In the genomic region with DNA sequence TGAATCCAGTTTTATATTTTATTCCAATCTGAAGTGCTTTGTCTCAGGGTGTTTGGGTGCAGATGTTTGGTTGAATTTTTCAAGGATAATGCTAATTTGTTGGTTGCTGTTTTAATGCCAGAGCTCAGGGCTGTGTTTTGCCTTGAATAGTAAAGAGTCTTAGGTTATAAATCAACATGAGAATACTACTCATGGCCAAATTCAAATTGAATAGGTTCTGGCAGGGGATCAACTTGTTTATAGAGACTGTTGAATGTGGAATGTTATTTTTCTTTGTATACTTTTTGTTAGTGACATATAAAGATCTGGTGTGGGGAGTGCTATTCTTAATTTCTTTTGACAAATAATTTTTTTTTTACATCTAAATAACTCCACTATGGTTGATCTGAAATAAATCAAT, we compare ENCODE assay signal across 15 cellular contexts. TPM values are rescaled to one million over a fixed set of nuclear protein-coding genes. Genes with fewer than 3 reads are reported as not detected.
DNase-seq lines count a peak whose midpoint lies in the region; ATAC-seq and TF ChIP-seq lines count a peak whose summit lies in the region.
"Had no signal": no experiment of that assay in that cellular context is flagged by ENCODE, and none has a peak within 500 bp of the region (broad histone marks: within the 10 kb centered on the region; RNA-seq: fewer than 3 reads in every experiment).

No MANE protein-coding gene starts in this region.

- H3K23ac ChIP-seq in H9 (ENCODE audit: insufficient read length, low read depth, low read length) = no peak overlapping the region

- H3K14ac ChIP-seq in H9 (ENCODE audit: insufficient read depth, low read length) = no peak overlapping the region

- H2BK12ac ChIP-seq in H9 (ENCODE audit: insufficient read length, low read depth, low read length) = no peak overlapping the region

- no peaks in the 10 kb centered on the region for H3K4me1 ChIP-seq in H9 (ENCODE audit: insufficient read depth, low read length)
- peaks cover 22% of the 10 kb centered on the region for H3K4me1 ChIP-seq in iPS-18a (ENCODE audit: control insufficient read depth, low read depth, low read length)
- H3K4me1 ChIP-seq: BLaER1 treated with 17β-estradiol and CSF1 and Interleukin-3, amounts not matched to agents 10 nM and 100 nM had no signal

- H3K9me3 ChIP-seq in H9 (ENCODE audit: control insufficient read depth, low read depth, low read length) = no peaks in the 10 kb centered on the region
- H3K9me3 ChIP-seq in iPS-18a (ENCODE audit: control insufficient read depth, low read depth, low read length) = peaks cover 6% of the 10 kb centered on the region

- TF ChIP-seq CTCF in H9 (conservative IDR thresholded peaks at IDR 0.05) (no peak), WTC11 (IDR thresholded peaks at IDR 0.05) (no peak)

- CTCF ChIA-PET in WTC11 (lab: Charles Lee) = interaction anchor here (1.4 kb wide), 1 partner anchor 18 kb away, joined by 3 read pairs; no protein-coding TSS in a partner anchor

- intact Hi-C loops in left cardiac atrium (cut with DNase I) = no loop called here

- H3K56ac ChIP-seq in H9 (ENCODE audit: insufficient read length, low read depth, low read length) = no peak overlapping the region

- H3T11ph ChIP-seq in H9 (ENCODE audit: low read length) = no peak overlapping the region

- no peak overlapping the region for H2BK15ac ChIP-seq in H9 (ENCODE audit: low read depth, low read length)

- H4K91ac ChIP-seq in H9 (ENCODE audit: insufficient read length, low read depth, low read length) = no peak overlapping the region

- H3K9me3 Mint-ChIP-seq in H9 (peaks cover 12 to 14% of the 10 kb centered on the region in 2 experiments; a peak in 4 of 5 replicates), WTC11 (peaks cover 19% of the 10 kb centered on the region)

- H3K4me3 Mint-ChIP-seq in H9 (peak overlapping the region in 1 of 2 experiments; percentile 5; a peak in 2 of 5 replicates), WTC11 (peak overlapping the region; percentile 42)
- H3K4me3 Mint-ChIP-seq: CD4-positive, CD25-positive, alpha-beta regulatory T cell; IgD-negative memory B cell had no signal

- no peak overlapping the region for H4K8ac ChIP-seq in H9 (replicated peaks; ENCODE audit: insufficient read length, low read depth, low read length)

- no peak overlapping the region for H3K18ac ChIP-seq in H9 (ENCODE audit: insufficient read length, low read depth, low read length)

- H3K36me3 Mint-ChIP-seq in H9 (ENCODE audit: insufficient read depth in 1 of 3, low read depth in 3 of 3) (peaks cover 42 to 65% (median 59%) of the 10 kb centered on the region in 3 experiments), WTC11 (peaks cover 48% of the 10 kb centered on the region)
- H3K36me3 Mint-ChIP-seq: CD4-positive, CD25-positive, alpha-beta regulatory T cell had no signal

- H3K4me2 ChIP-seq in H9 (ENCODE audit: insufficient read depth, insufficient read length, low read length) = no peak overlapping the region
- H3K4me2 ChIP-seq: BLaER1 treated with 17β-estradiol and CSF1 and Interleukin-3, amounts not matched to agents 10 nM and 100 nM had no signal

- no peak overlapping the region for H2AK5ac ChIP-seq in H9 (ENCODE audit: insufficient read length, low read length)

- H3K27ac Mint-ChIP-seq in H9 = peak overlapping the region; percentile 63 to 89 (median 88); a peak in 6 of 7 replicates
- H3K27ac Mint-ChIP-seq in WTC11 = peak overlapping the region; percentile 55
- H3K27ac Mint-ChIP-seq: CD4-positive, CD25-positive, alpha-beta regulatory T cell; IgD-negative memory B cell had no signal

- H3K27me3 Mint-ChIP-seq in H9 (ENCODE audit: low read depth) = no peaks in the 10 kb centered on the region
- no peaks in the 10 kb centered on the region for H3K27me3 Mint-ChIP-seq in WTC11 (ENCODE audit: low read depth)

- no peak overlapping the region for H3K4ac ChIP-seq in H9 (ENCODE audit: low read depth, low read length)

- H2BK20ac ChIP-seq in H9 (ENCODE audit: low read depth, low read length, poor library complexity, severe bottlenecking) = no peak overlapping the region

- no peak overlapping the region for H3K4me3 ChIP-seq in iPS-18a (ENCODE audit: low read length)
- H3K4me3 ChIP-seq: BLaER1 treated with 17β-estradiol and CSF1 and Interleukin-3, amounts not matched to agents 10 nM and 100 nM had no signal

- peak; percentile 44 for ATAC-seq in WTC11
- ATAC-seq in GM18505 (IDR thresholded peaks at IDR 0.05; ENCODE audit: unreplicated experiment) = no peak
- no peak for ATAC-seq in left cardiac atrium
- ATAC-seq: HCT116 had no signal

- H3K9ac ChIP-seq in H9 (ENCODE audit: extremely low read depth, insufficient read length, low read length) (no peak overlapping the region), iPS-18a (ENCODE audit: low read length) (no peak overlapping the region)
- H3K9ac ChIP-seq: BLaER1 treated with 17β-estradiol and CSF1 and Interleukin-3, amounts not matched to agents 10 nM and 100 nM had no signal

- H3K27ac ChIP-seq in H9 (ENCODE audit: insufficient read length, low read depth, low read length) (no peak overlapping the region), iPS-18a (ENCODE audit: low read length) (peak overlapping the region; percentile 51)
- H3K27ac ChIP-seq: BLaER1 treated with 17β-estradiol and CSF1 and Interleukin-3, amounts not matched to agents 10 nM and 100 nM had no signal

- H3K79me1 ChIP-seq in H9 (ENCODE audit: insufficient read depth, low read depth, low read length, poor library complexity, severe bottlenecking) = no peaks in the 10 kb centered on the region

- H3K36me3 ChIP-seq in iPS-18a (ENCODE audit: control insufficient read depth, low read depth, low read length) = peaks cover 59% of the 10 kb centered on the region
- H3K36me3 ChIP-seq: BLaER1 treated with 17β-estradiol and CSF1 and Interleukin-3, amounts not matched to agents 10 nM and 100 nM had no signal

- H2AFZ ChIP-seq in H9 (ENCODE audit: low read length) = no peak overlapping the region

- POLR2A ChIA-PET in WTC11 (lab: Charles Lee) = no interaction called here

- DNase-seq in DMS79 (lab: John Stamatoyannopoulos, UW) (peak; percentile 57), H9 (no peak), WTC11 (ENCODE audit: low spot score) (no peak), GF-D8 (lab: John Stamatoyannopoulos, UW) (no peak), left cardiac atrium (no peak)
- DNase-seq: ACHN; CD4-positive, CD25-positive, alpha-beta regulatory T cell; DMS53; GOT3; KG1 had no signal

- no peak overlapping the region for H2BK120ac ChIP-seq in H9 (ENCODE audit: low read depth, low read length, poor library complexity, severe bottlenecking)

- H3K79me2 ChIP-seq in H9 (ENCODE audit: insufficient read depth, low read length) = no peaks in the 10 kb centered on the region; the same call in 1 of the 2 replicates

- H3K27me3 ChIP-seq in H9 (ENCODE audit: insufficient read depth, low read length) (no peaks in the 10 kb centered on the region), iPS-18a (ENCODE audit: control insufficient read depth, insufficient read depth, low read length) (no peaks in the 10 kb centered on the region)
- H3K27me3 ChIP-seq: BLaER1 treated with 17β-estradiol and CSF1 and Interleukin-3, amounts not matched to agents 10 nM and 100 nM had no signal

- no peaks in the 10 kb centered on the region for H4K20me1 ChIP-seq in H9 (ENCODE audit: control insufficient read depth, insufficient read depth, insufficient read length)
- H4K20me1 ChIP-seq: BLaER1 treated with 17β-estradiol and CSF1 and Interleukin-3, amounts not matched to agents 10 nM and 100 nM had no signal

- no peak for TF ChIP-seq POLR2A in GM18505 (IDR thresholded peaks at IDR 0.05; ENCODE audit: borderline replicate concordance, extremely low read depth, insufficient read depth, insufficient read length)

- no peak overlapping the region for H2BK5ac ChIP-seq in H9 (ENCODE audit: insufficient read length, low read length)

- H3K23me2 ChIP-seq in H9 (ENCODE audit: insufficient read length, low read depth, low read length, poor library complexity, severe bottlenecking) = no peaks in the 10 kb centered on the region

- no peak overlapping the region for H4K5ac ChIP-seq in H9 (ENCODE audit: insufficient read length, low read depth, low read length)

- peaks cover 26 to 29% of the 10 kb centered on the region in 2 experiments for H3K4me1 Mint-ChIP-seq in H9
- H3K4me1 Mint-ChIP-seq in WTC11 = peaks cover 32% of the 10 kb centered on the region
- H3K4me1 Mint-ChIP-seq: CD4-positive, CD25-positive, alpha-beta regulatory T cell; IgD-negative memory B cell had no signal

TF ChIP-seq in WTC11, 78 proteins besides CTCF, POLR2A, EP300 and RAD21 (continues in another document):
- TF ChIP-seq FOXP4 (CRISPR knock-in tag; IDR thresholded peaks at IDR 0.05) = no peak
- TF ChIP-seq MAX (CRISPR knock-in tag; IDR thresholded peaks at IDR 0.05) = no peak
- TF ChIP-seq ATF1 (CRISPR knock-in tag; IDR thresholded peaks at IDR 0.05) = no peak
- TF ChIP-seq ESRRA (CRISPR knock-in tag; IDR thresholded peaks at IDR 0.05; ENCODE audit: borderline replicate concordance) = no peak
- no peak for TF ChIP-seq ZBTB21 (CRISPR knock-in tag; IDR thresholded peaks at IDR 0.05; ENCODE audit: borderline replicate concordance)

RNA-seq across cellular contexts. Expression of gene TOM1L1, which starts 18.8 kb away (rescaled TPM):
- 43.4 and 44.6 TPM in 2 replicates for total RNA-seq in H9 (2021)
- total RNA-seq in WTC11 (2021) = 52.8 to 58.5 TPM (median 57.0 TPM) in 3 replicates
- total RNA-seq in left cardiac atrium = 10 to 100 TPM; 10.0 to 10.4 TPM
- total RNA-seq: CD4-positive, CD25-positive, alpha-beta regulatory T cell had no signal

RNA-seq across cellular contexts. Expression of gene COX11, which starts 49.0 kb away (rescaled TPM):
- total RNA-seq in H9 (2021) (75.5 and 76.1 TPM in 2 replicates), WTC11 (2021) (58.1 to 65.0 TPM (median 59.9 TPM) in 3 replicates), left cardiac atrium (10 to 100 TPM; 45.4 to 64.2 TPM)

RNA-seq across cellular contexts. Expression of gene STXBP4, which starts 49.1 kb away (rescaled TPM):
- total RNA-seq in H9 (2021) (14.8 and 16.5 TPM in 2 replicates), WTC11 (2021) (9.4 to 12.0 TPM (median 9.8 TPM) in 3 replicates), left cardiac atrium (1 to 10 TPM; 8.0 to 8.9 TPM)
